In genomic region chr2:23518481-23519333, GRCh38 we compare ENCODE assay signal across 15 cellular contexts.
"Had no signal": no experiment of that assay in that cellular context is flagged by ENCODE, and none has a peak within 500 bp of the region (broad histone marks: within the 10 kb centered on the region; RNA-seq: fewer than 3 reads in every experiment).

No MANE protein-coding gene starts in this region.

- H3K4me3 Mint-ChIP-seq: activated naive CD8-positive, alpha-beta T cell; activated T-cell treated with anti-CD3 and anti-CD28 coated beads, Interleukin-2, amount 50 U/mL, for 24 hours had no signal

- H3K36me3 Mint-ChIP-seq: activated naive CD8-positive, alpha-beta T cell had no signal

- H3K27me3 ChIP-seq: foreskin keratinocyte, SJSA1, upper lobe of left lung had no signal

- H3K4me3 ChIP-seq: heart right ventricle, prostate gland, SJSA1, upper lobe of left lung had no signal

- H3K27ac ChIP-seq: foreskin keratinocyte, heart right ventricle, prostate gland, SJSA1 had no signal

- H3K9me3 Mint-ChIP-seq: activated T-cell treated with anti-CD3 and anti-CD28 coated beads, Interleukin-2, amount 50 U/mL, for 24 hours had no signal

- ATAC-seq: left lobe of liver had no signal

- H3K9me3 ChIP-seq: heart right ventricle, prostate gland, SJSA1, upper lobe of left lung had no signal

- DNase-seq: activated CD4-positive, alpha-beta T cell treated with anti-CD3 and anti-CD28 coated beads, Interleukin-2, amount 50 U/mL, for 4 hours; activated CD4-positive, CD25-positive, alpha-beta regulatory T cell treated with anti-CD3 and anti-CD28 coated beads, Interleukin-2, amount 50 U/mL, for 72 hours; activated effector memory CD4-positive, alpha-beta T cell treated with anti-CD3 and anti-CD28 coated beads, Interleukin-2, amount 50 U/mL, for 16 hours; activated T-cell treated with anti-CD3 and anti-CD28 coated beads, Interleukin-2, amount 50 U/mL, for 24 hours; foreskin keratinocyte; heart right ventricle; islet precursor cell; mesendoderm; nucleus accumbens; SW 1271 had no signal

- H3K27ac Mint-ChIP-seq: activated naive CD8-positive, alpha-beta T cell; activated T-cell treated with anti-CD3 and anti-CD28 coated beads, Interleukin-2, amount 50 U/mL, for 24 hours had no signal

- H3K36me3 ChIP-seq: heart right ventricle, prostate gland, SJSA1, upper lobe of left lung had no signal
